ENCODE assay signal across 10 cellular contexts in genomic region chr13:98890186-98890585, GRCh38.
DNase-seq lines count a peak whose midpoint lies in the region; ATAC-seq and TF ChIP-seq lines count a peak whose summit lies in the region.
"Had no signal": no experiment of that assay in that cellular context is flagged by ENCODE, and none has a peak within 500 bp of the region (broad histone marks: within the 10 kb centered on the region; RNA-seq: fewer than 3 reads in every experiment).

No MANE protein-coding gene starts in this region.

- H3K27me3 ChIP-seq in GM23338 (ENCODE audit: insufficient read depth) = no peaks in the 10 kb centered on the region

- H3K4me1 ChIP-seq in GM23338 (ENCODE audit: insufficient read depth) = peaks cover 49% of the 10 kb centered on the region

- H3K4me1 Mint-ChIP-seq in brain = peaks cover 36% of the 10 kb centered on the region
- peaks cover 61% of the 10 kb centered on the region for H3K4me1 Mint-ChIP-seq in GM23338

- H4K20me1 ChIP-seq in GM23338 (replicated peaks; ENCODE audit: insufficient read depth) = no peaks in the 10 kb centered on the region

- H3K9me2 ChIP-seq in GM23338 (ENCODE audit: insufficient read depth) = no peaks in the 10 kb centered on the region

- no peak for TF ChIP-seq CTCF in AG10803 (conservative IDR thresholded peaks at IDR 0.05; ENCODE audit: low read length)
- no peak for TF ChIP-seq CTCF in brain (conservative IDR thresholded peaks at IDR 0.05)
- TF ChIP-seq CTCF in GM23338 (conservative IDR thresholded peaks at IDR 0.05; ENCODE audit: low read depth in 2 of 2) = no peak

- no peaks in the 10 kb centered on the region for H3F3A ChIP-seq in GM23338 (replicated peaks; ENCODE audit: low read depth)

- H3K4me2 ChIP-seq in GM23338 = no peak overlapping the region

- H3K27ac Mint-ChIP-seq in brain = peak overlapping the region in 3 of 5 experiments; percentile 42 to 71 (median 60)
- H3K27ac Mint-ChIP-seq in GM23338 = no peak overlapping the region

- H3K4me3 ChIP-seq in AG10803 (ENCODE audit: low read length) (no peak overlapping the region), GM23338 (no peak overlapping the region)
- H3K4me3 ChIP-seq: thoracic aorta had no signal

- H3K9me3 Mint-ChIP-seq in brain = no peaks in the 10 kb centered on the region
- H3K9me3 Mint-ChIP-seq in GM23338 = no peaks in the 10 kb centered on the region

- no peak overlapping the region for H3K27ac ChIP-seq in GM23338 (ENCODE audit: low read depth)
- H3K27ac ChIP-seq: thoracic aorta had no signal

- TF ChIP-seq POLR2A in erythroblast (IDR thresholded peaks at IDR 0.05; ENCODE audit: low read length) = no peak

- peaks cover 21% of the 10 kb centered on the region for H3K36me3 Mint-ChIP-seq in brain
- H3K36me3 Mint-ChIP-seq in GM23338 (ENCODE audit: low read depth) = no peaks in the 10 kb centered on the region

- no peak for ATAC-seq in GM23338

- H3K79me2 ChIP-seq in GM23338 (replicated peaks; ENCODE audit: insufficient read depth) = no peaks in the 10 kb centered on the region

- H3K4me3 Mint-ChIP-seq in brain = no peak overlapping the region
- H3K4me3 Mint-ChIP-seq in GM23338 = no peak overlapping the region

- peak; percentile 86 for DNase-seq in AG10803 (ENCODE audit: low read depth)
- peak; percentile 39 for DNase-seq in NCI-H1694 (lab: John Stamatoyannopoulos, UW)
- peak; percentile 57 for DNase-seq in non-pigmented ciliary epithelial cell (ENCODE audit: low read depth)
- DNase-seq in iPS-NIHi7 (ENCODE audit: extremely low spot score) = no peak
- no peak for DNase-seq in erythroblast (lab: John Stamatoyannopoulos, UW)
- DNase-seq in GM23338 (ENCODE audit: low spot score) = no peak
- no peak for DNase-seq in RPMI8226
- DNase-seq: NCI-H1417 had no signal

- H3K27me3 Mint-ChIP-seq in brain (peaks cover 6% of the 10 kb centered on the region), GM23338 (ENCODE audit: insufficient read depth, low read depth, poor library complexity) (peaks cover 3% of the 10 kb centered on the region)

- no peak overlapping the region for H2AFZ ChIP-seq in GM23338

- H3K36me3 ChIP-seq in GM23338 (ENCODE audit: insufficient read depth) = no peaks in the 10 kb centered on the region

TF ChIP-seq in GM23338, 12 proteins besides CTCF, POLR2A, EP300 and RAD21:
- TF ChIP-seq ZNF114 (CRISPR knock-in tag; IDR thresholded peaks at IDR 0.05) (no peak), JUNB (IDR thresholded peaks at IDR 0.05; ENCODE audit: unreplicated experiment) (no peak), ZNF331 (CRISPR knock-in tag; IDR thresholded peaks at IDR 0.05; ENCODE audit: low read depth) (no peak), STAT1 (IDR thresholded peaks at IDR 0.05; ENCODE audit: unreplicated experiment) (no peak), ZNF462 (CRISPR knock-in tag; IDR thresholded peaks at IDR 0.05) (no peak), NANOG (IDR thresholded peaks at IDR 0.05; ENCODE audit: borderline replicate concordance) (no peak), POLR2AphosphoS5 (IDR thresholded peaks at IDR 0.05; ENCODE audit: low read depth) (no peak), CREB1 (CRISPR knock-in tag; IDR thresholded peaks at IDR 0.05; ENCODE audit: low read depth) (no peak), EZH2 (IDR thresholded peaks at IDR 0.05; ENCODE audit: low read depth, unreplicated experiment) (no peak), EZH2phosphoT487 (IDR thresholded peaks at IDR 0.05; ENCODE audit: unreplicated experiment) (no peak)
- TF ChIP-seq, protein P1, sequence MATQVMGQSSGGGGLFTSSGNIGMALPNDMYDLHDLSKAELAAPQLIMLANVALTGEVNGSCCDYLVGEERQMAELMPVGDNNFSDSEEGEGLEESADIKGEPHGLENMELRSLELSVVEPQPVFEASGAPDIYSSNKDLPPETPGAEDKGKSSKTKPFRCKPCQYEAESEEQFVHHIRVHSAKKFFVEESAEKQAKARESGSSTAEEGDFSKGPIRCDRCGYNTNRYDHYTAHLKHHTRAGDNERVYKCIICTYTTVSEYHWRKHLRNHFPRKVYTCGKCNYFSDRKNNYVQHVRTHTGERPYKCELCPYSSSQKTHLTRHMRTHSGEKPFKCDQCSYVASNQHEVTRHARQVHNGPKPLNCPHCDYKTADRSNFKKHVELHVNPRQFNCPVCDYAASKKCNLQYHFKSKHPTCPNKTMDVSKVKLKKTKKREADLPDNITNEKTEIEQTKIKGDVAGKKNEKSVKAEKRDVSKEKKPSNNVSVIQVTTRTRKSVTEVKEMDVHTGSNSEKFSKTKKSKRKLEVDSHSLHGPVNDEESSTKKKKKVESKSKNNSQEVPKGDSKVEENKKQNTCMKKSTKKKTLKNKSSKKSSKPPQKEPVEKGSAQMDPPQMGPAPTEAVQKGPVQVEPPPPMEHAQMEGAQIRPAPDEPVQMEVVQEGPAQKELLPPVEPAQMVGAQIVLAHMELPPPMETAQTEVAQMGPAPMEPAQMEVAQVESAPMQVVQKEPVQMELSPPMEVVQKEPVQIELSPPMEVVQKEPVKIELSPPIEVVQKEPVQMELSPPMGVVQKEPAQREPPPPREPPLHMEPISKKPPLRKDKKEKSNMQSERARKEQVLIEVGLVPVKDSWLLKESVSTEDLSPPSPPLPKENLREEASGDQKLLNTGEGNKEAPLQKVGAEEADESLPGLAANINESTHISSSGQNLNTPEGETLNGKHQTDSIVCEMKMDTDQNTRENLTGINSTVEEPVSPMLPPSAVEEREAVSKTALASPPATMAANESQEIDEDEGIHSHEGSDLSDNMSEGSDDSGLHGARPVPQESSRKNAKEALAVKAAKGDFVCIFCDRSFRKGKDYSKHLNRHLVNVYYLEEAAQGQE (IDR thresholded peaks at IDR 0.05; ENCODE audit: unreplicated experiment) = no peak
- TF ChIP-seq, protein P2, sequence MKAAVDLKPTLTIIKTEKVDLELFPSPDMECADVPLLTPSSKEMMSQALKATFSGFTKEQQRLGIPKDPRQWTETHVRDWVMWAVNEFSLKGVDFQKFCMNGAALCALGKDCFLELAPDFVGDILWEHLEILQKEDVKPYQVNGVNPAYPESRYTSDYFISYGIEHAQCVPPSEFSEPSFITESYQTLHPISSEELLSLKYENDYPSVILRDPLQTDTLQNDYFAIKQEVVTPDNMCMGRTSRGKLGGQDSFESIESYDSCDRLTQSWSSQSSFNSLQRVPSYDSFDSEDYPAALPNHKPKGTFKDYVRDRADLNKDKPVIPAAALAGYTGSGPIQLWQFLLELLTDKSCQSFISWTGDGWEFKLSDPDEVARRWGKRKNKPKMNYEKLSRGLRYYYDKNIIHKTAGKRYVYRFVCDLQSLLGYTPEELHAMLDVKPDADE (IDR thresholded peaks at IDR 0.05) = no peak
TF ChIP-seq in GM23338: peak in this region for 0.

Comparison
In these comparisons a context has a peak if more than half of its experiments do, and no peak if none do; other contexts are left out.
1. DNase-seq: peak in AG10803 (single experiment), NCI-H1694 (single experiment) and non-pigmented ciliary epithelial cell (single experiment); none in iPS-NIHi7 (single experiment), erythroblast (0 of 2), GM23338 (single experiment) and RPMI8226 (single experiment).